Comparison of ENCODE assay signal across 12 cellular contexts in the genomic region with DNA sequence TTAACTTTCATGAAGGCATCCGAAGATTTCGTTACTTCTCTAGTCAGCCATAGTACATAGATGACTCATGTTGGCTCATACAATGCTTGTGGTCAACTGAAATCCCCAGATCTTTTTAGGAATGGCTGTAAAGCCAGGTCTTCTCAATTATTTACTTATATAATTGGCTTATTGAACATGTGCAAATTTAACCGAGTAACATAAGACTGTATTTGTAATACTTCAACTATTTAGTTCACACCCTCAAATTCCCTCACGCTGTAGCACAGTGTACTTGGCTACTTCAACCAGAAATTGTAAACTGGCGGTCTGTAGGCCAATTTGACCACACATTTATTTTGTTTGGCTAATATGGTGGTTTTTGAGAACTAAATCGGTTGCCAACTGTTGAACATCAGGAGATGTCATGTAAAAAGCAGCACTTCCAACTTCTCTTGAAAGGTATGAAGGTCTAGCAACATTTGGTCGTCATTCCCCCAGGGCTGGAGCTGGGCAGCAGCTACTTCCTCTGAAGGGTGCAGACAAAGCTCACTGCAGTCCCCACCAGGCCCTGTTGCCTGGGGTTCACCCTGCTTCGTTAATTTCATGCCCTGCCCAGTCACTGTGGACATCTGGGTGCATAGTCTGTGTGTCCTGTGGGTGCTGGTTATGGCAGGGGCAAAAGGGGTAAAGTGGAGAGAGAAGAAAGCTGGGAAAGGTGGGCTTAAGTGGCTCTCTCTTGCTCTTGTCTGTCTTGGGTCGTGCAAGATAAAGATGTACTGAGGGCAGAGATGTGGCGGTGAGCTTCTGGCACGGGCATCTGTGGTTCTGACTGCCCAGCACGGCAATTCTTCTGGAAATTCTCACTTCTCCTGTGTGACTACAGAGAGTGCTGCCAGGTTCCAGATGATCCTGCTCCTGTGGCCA. TPM values are rescaled to one million over a fixed set of nuclear protein-coding genes. Genes with fewer than 3 reads are reported as not detected.
DNase-seq lines count a peak whose midpoint lies in the region; ATAC-seq and TF ChIP-seq lines count a peak whose summit lies in the region.
"Had no signal": no experiment of that assay in that cellular context is flagged by ENCODE, and none has a peak within 500 bp of the region (broad histone marks: within the 10 kb centered on the region; RNA-seq: fewer than 3 reads in every experiment).

No MANE protein-coding gene starts in this region.

- BruUV-seq in HCT116 (replicated peaks; lab: Mats Ljungman, UMichigan): no TSS peak

- no peak overlapping the region for H3K9ac ChIP-seq in HCT116 (ENCODE audit: low read length)

- POLR2A ChIA-PET in HCT116 (lab: Charles Lee): no interaction called here

- no peaks in the 10 kb centered on the region for H3K9me3 ChIP-seq in HCT116 (ENCODE audit: control insufficient read depth in 1 of 2, insufficient read depth in 1 of 2, low read depth in 1 of 2, low read length in 2 of 2)
- H3K9me3 ChIP-seq: colonic mucosa had no signal

- TF ChIP-seq CTCF in AG09309 (IDR thresholded peaks at IDR 0.05; ENCODE audit: control insufficient read depth, insufficient read depth, low read depth, low read length, missing control alignments) (no peak), HCT116 (IDR thresholded peaks at IDR 0.05 in 2 of 3, conservative IDR thresholded peaks at IDR 0.05 in 1 of 3; ENCODE audit: borderline replicate concordance in 1 of 3, insufficient read depth in 1 of 3, low read depth in 2 of 3, low read length in 2 of 3) (no peak), WI38 (IDR thresholded peaks at IDR 0.05; ENCODE audit: low read depth, low read length) (no peak)

- no peak for TF ChIP-seq POLR2A in HCT116 (IDR thresholded peaks at IDR 0.05; ENCODE audit: borderline replicate concordance, extremely low read depth, insufficient read depth, insufficient read length)

- peak; percentile 37; the same call in 1 of the 2 replicates for ATAC-seq in HCT116
- ATAC-seq: stimulated activated memory B cell treated with anti-CD40 and anti-IgM and Interleukin-4, amounts not matched to agents 10 μg/mL and 1 μg/mL and 100 μg/mL, for 72 hours had no signal

- H2AFZ ChIP-seq in HCT116 (ENCODE audit: low read depth, low read length, poor library complexity, severe bottlenecking): peak overlapping the region; percentile 24

- H3K27ac ChIP-seq in HCT116 (ENCODE audit: low read depth, low read length): no peak overlapping the region
- H3K27ac ChIP-seq: colonic mucosa had no signal

- H3K4me3 ChIP-seq in AG09309 (ENCODE audit: control insufficient read depth, low read depth, low read length): no peak overlapping the region; the same call in none of the 2 replicates
- H3K4me3 ChIP-seq in HCT116 (replicated peaks in 1 of 2; ENCODE audit: low read depth in 1 of 2, low read length in 2 of 2): peak overlapping the region in 1 of 2 experiments; percentile 9; a peak in 1 of 4 replicates
- H3K4me3 ChIP-seq in WI38 (ENCODE audit: low read depth, low read length): peak overlapping the region; percentile 15; the same call in 1 of the 2 replicates
- H3K4me3 ChIP-seq: colonic mucosa had no signal

- TF ChIP-seq RAD21 in HCT116 (IDR thresholded peaks at IDR 0.05; ENCODE audit: low read depth): no peak

- H3K4me1 ChIP-seq in HCT116 (ENCODE audit: control insufficient read depth in 1 of 2, insufficient read depth in 2 of 2, low read length in 2 of 2): peaks cover 12 to 17% of the 10 kb centered on the region in 2 experiments; a peak in 3 of 4 replicates
- H3K4me1 ChIP-seq: colonic mucosa had no signal

- peak overlapping the region; percentile 50 for H3K4me2 ChIP-seq in HCT116 (ENCODE audit: low read length)

- H3K36me3 ChIP-seq in HCT116 (ENCODE audit: control insufficient read depth in 1 of 2, insufficient read depth in 2 of 2, low read length in 2 of 2): no peaks in the 10 kb centered on the region
- H3K36me3 ChIP-seq: colonic mucosa had no signal

- H3K9me2 ChIP-seq in HCT116 (ENCODE audit: insufficient read depth): no peaks in the 10 kb centered on the region

- CTCF ChIA-PET in HCT116 (lab: Charles Lee): interaction anchor here (2.1 kb wide), 1 partner anchor 384 kb away, joined by 19 read pairs; no protein-coding TSS in a partner anchor

- H3K79me2 ChIP-seq in HCT116 (ENCODE audit: insufficient read depth, low read length): no peaks in the 10 kb centered on the region

- intact Hi-C loops in HCT116 (cut with micrococcal nuclease): no loop called here

- no peaks in the 10 kb centered on the region; the same call in 1 of the 2 replicates for H3K27me3 ChIP-seq in HCT116 (ENCODE audit: insufficient read depth, low read length)

- DNase-seq in AG09309 (ENCODE audit: low read depth) (peak; percentile 95), HCT116 (ENCODE audit: low read depth, low spot score) (peak; percentile 18), kidney glomerular epithelial cell (lab: John Stamatoyannopoulos, UW) (peak; percentile 31), superior temporal gyrus (ENCODE audit: extremely low spot score) (no peak), GDM1 (lab: John Stamatoyannopoulos, UW) (no peak), occipital lobe (lab: John Stamatoyannopoulos, UW) (no peak), NCI-H510A treated with DMSO at 0.1 percent for 48 hours (lab: John Stamatoyannopoulos, UW) (no peak)
- DNase-seq: activated CD4-positive, alpha-beta memory T cell treated with anti-CD3 and anti-CD28 coated beads, Interleukin-2, amount 10 ng/mL, durations not matched to agents 7 days and 5 days; colonic mucosa; NCI-H1092 treated with DMSO at 0.1 percent for 48 hours had no signal

- RAD21 ChIA-PET in HCT116 (lab: Charles Lee; ENCODE audit: low non-redundant PET in 1 of 2, low total read pairs in 2 of 2, uncharacterized antibody in 2 of 2, unreplicated experiment in 2 of 2): no interaction called here

- no peaks in the 10 kb centered on the region for H4K20me1 ChIP-seq in HCT116 (ENCODE audit: insufficient read depth)

TF ChIP-seq in HCT116, 20 proteins besides CTCF, POLR2A, EP300 and RAD21:
- TF ChIP-seq JUND (IDR thresholded peaks at IDR 0.05) (0 out of 2 replicates have a peak, but pooled peaks have one; percentile 17), ZFX (IDR thresholded peaks at IDR 0.05) (no peak), FOSL1 (IDR thresholded peaks at IDR 0.05; ENCODE audit: low read depth) (peak; percentile 33; the same call in 1 of the 2 replicates)

RNA-seq across cellular contexts. Expression of a gene that starts 3.2 kb away (rescaled TPM):
- total RNA-seq in HCT116 (2021; ENCODE audit: unreplicated experiment) (not detected), occipital lobe (12.3 TPM)
- 0.01 TPM in 2 replicates for polyA plus RNA-seq in HCT116 (2012)

Comparison
In these comparisons a context has a peak if more than half of its experiments do, and no peak if none do; other contexts are left out.
1. DNase-seq: peak in AG09309 (single experiment), HCT116 (single experiment) and kidney glomerular epithelial cell (single experiment); none in superior temporal gyrus (single experiment), GDM1 (single experiment), occipital lobe (single experiment) and NCI-H510A treated with DMSO at 0.1 percent for 48 hours (single experiment).
2. RNA of a gene that starts 3.2 kb away (total RNA-seq): 12.3 TPM in occipital lobe (single experiment); not detected in HCT116 (single experiment); every median in the first group is over 10 times any median in the second.